21 cellular contexts compared by ENCODE assay signal in the genomic region with DNA sequence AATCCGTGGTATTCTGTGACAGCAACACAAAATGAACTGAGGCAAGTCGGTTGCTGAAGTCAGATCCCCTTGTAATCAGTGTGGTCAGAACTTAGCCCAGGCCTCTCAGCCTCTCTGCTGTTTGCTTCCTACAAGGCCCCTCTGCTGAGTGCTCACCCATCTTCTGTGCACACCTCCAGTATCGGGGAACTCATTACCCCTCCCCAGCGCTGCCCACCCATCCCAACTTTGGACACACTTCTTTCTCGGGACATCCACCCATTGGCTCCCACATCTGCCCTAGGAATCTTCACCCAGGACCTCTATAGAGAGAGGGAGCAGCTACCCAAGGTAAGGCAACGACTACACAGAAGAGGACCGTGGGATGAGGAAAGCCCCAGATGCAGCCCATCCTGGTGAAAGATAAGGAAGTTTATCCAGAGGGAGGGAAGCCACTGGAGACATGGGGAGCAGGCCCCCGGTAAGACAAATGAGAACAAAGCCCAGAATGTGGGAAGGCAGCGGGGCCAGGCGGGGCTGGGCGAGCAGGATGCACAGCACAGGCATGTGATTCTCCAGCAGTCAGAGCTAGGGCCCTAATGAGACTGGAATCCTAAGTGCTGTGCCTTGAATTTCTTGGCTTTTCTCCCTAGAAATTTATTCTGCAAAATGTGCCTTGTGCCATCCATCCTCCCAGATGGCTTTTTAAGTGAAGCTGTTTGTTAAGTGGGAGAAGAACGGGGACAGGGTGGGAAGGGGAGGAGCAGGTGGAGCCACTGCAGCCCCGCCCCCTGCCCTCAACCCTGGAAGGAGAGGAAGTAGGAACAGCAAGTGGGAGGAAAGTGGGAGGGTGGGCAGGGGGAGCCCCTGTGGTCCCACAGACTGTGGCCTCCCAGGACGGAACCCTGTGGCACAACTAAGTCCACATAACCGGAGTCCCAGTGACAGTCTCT.
"Had no signal": no experiment of that assay in that cellular context is flagged by ENCODE, and none has a peak within 500 bp of the region (broad histone marks: within the 10 kb centered on the region; RNA-seq: fewer than 3 reads in every experiment).

No MANE protein-coding gene starts in this region.

- H3K4me3 ChIP-seq: esophagus muscularis mucosa, mucosa of descending colon, psoas muscle, right atrium auricular region, suprapubic skin, tibial nerve had no signal

- DNase-seq: activated CD4-positive, alpha-beta T cell treated with anti-CD3 and anti-CD28 coated beads, Interleukin-2, amount 50 U/mL, for 1 hour; activated CD4-positive, CD25-positive, alpha-beta regulatory T cell treated with anti-CD3 and anti-CD28 coated beads, Interleukin-2, amount 50 U/mL, for 72 hours; activated CD8-positive, alpha-beta memory T cell treated with anti-CD3 and anti-CD28 coated beads, Interleukin-2, amount 50 U/mL, for 4 hours; activated CD8-positive, alpha-beta T cell treated with anti-CD3 and anti-CD28 coated beads, Interleukin-2, amount 10 ng/mL, durations not matched to agents 7 days and 5 days; activated T-cell treated with anti-CD3 and anti-CD28 coated beads, Interleukin-2, amount 50 U/mL, for 24 hours; aorta; caudate nucleus; effector memory CD8-positive, alpha-beta T cell; hypothalamus; mucosa of descending colon; nephron progenitor cell; occipital lobe; psoas muscle; stimulated activated CD4-positive, alpha-beta T cell treated with anti-CD3 and anti-CD28 coated beads, Interleukin-4, amount 100 ng/mL, for 4 hours; T1000 had no signal

- H3K27me3 ChIP-seq: right atrium auricular region, tibial nerve had no signal

- H3K4me1 ChIP-seq: esophagus muscularis mucosa, psoas muscle, right atrium auricular region, suprapubic skin, tibial nerve had no signal

- ATAC-seq: activated CD8-positive, alpha-beta T cell treated with anti-CD3 and anti-CD28 coated beads, Interleukin-2, amount 10 ng/mL, durations not matched to agents 7 days and 5 days; activated naive CD4-positive, alpha-beta T cell treated with anti-CD3 and anti-CD28 coated beads, Interleukin-2, amount 50 U/mL, for 72 hours; activated T-helper 17 cell treated with anti-CD3 and anti-CD28 coated beads, Interleukin-2, amount 50 U/mL, for 72 hours; effector memory CD8-positive, alpha-beta T cell; mucosa of descending colon; psoas muscle had no signal

- H3K36me3 ChIP-seq: esophagus muscularis mucosa, right atrium auricular region, suprapubic skin, tibial nerve had no signal

- H3K9me3 ChIP-seq: mucosa of descending colon, psoas muscle, right atrium auricular region, suprapubic skin had no signal

- H3K27ac ChIP-seq: esophagus muscularis mucosa, psoas muscle, right atrium auricular region, suprapubic skin, tibial nerve had no signal
